ENCODE assay signal across 12 cellular contexts in genomic region chr22:31046591-31047226, GRCh38. TPM values are rescaled to one million over a fixed set of nuclear protein-coding genes. Genes with fewer than 3 reads are reported as not detected.
DNase-seq lines count a peak whose midpoint lies in the region; ATAC-seq and TF ChIP-seq lines count a peak whose summit lies in the region.
"Had no signal": no experiment of that assay in that cellular context is flagged by ENCODE, and none has a peak within 500 bp of the region (broad histone marks: within the 10 kb centered on the region; RNA-seq: fewer than 3 reads in every experiment).

No MANE protein-coding gene starts in this region.

- ATAC-seq in WTC11: peak; percentile 60
- ATAC-seq in effector memory CD8-positive, alpha-beta T cell (replicated peaks): no peak

- no peaks in the 10 kb centered on the region for H3K79me1 ChIP-seq in neuronal stem cell (ENCODE audit: low read depth, low read length)

- H3K9ac ChIP-seq in BLaER1: peak overlapping the region; percentile 62
- no peak overlapping the region for H3K9ac ChIP-seq in neuronal stem cell (ENCODE audit: low read depth, low read length, poor library complexity)

- H3K4me3 ChIP-seq in BLaER1 (0 out of 2 replicates have a peak overlapping the region, but pooled peaks have one; percentile 29), neuronal stem cell (ENCODE audit: low read length in 2 of 2) (no peak overlapping the region), HAP-1 (no peak overlapping the region)

- H4K91ac ChIP-seq in neuronal stem cell (ENCODE audit: low read depth, low read length, poor library complexity): no peak overlapping the region

- H3K14ac ChIP-seq in neuronal stem cell (ENCODE audit: low read length): peak overlapping the region; percentile 67

- POLR2A ChIA-PET in WTC11 (lab: Charles Lee): interaction anchor here (0.8 to 1.0 kb wide), 2 partner anchors 34 to 78 kb away, joined by 3 to 6 read pairs; partner anchors contain the start of genes MORC2, SMTN and TUG1

- TF ChIP-seq CTCF in WTC11 (IDR thresholded peaks at IDR 0.05): no peak

- H3K4me3 Mint-ChIP-seq in WTC11: no peak overlapping the region
- no peak overlapping the region for H3K4me3 Mint-ChIP-seq in effector memory CD8-positive, alpha-beta T cell
- H3K4me3 Mint-ChIP-seq: B cell had no signal

- H3K4me1 Mint-ChIP-seq in WTC11: peaks cover 17% of the 10 kb centered on the region
- H3K4me1 Mint-ChIP-seq in effector memory CD8-positive, alpha-beta T cell (ENCODE audit: low read depth in 2 of 2): no peaks in the 10 kb centered on the region
- H3K4me1 Mint-ChIP-seq: B cell had no signal

- no peak overlapping the region for H2BK5ac ChIP-seq in neuronal stem cell (ENCODE audit: low read length)

- H3K9me3 Mint-ChIP-seq in WTC11: peaks cover 6% of the 10 kb centered on the region
- H3K9me3 Mint-ChIP-seq in effector memory CD8-positive, alpha-beta T cell: no peaks in the 10 kb centered on the region

- H3K36me3 ChIP-seq in BLaER1 (no peaks in the 10 kb centered on the region), neuronal stem cell (replicated peaks in 1 of 2; ENCODE audit: control insufficient read depth in 2 of 2, insufficient read depth in 2 of 2, low read length in 2 of 2) (no peaks in the 10 kb centered on the region), HAP-1 (replicated peaks) (no peaks in the 10 kb centered on the region)

- H3K27ac ChIP-seq in BLaER1 (peak overlapping the region; percentile 81), neuronal stem cell (replicated peaks; ENCODE audit: low read length) (no peak overlapping the region)

- H2BK15ac ChIP-seq in neuronal stem cell (ENCODE audit: low read length): no peak overlapping the region

- H3K23ac ChIP-seq in neuronal stem cell (ENCODE audit: low read depth, low read length, poor library complexity): no peak overlapping the region

- no peaks in the 10 kb centered on the region for H4K20me1 ChIP-seq in BLaER1

- H2AK5ac ChIP-seq in neuronal stem cell (ENCODE audit: low read depth, low read length): no peak overlapping the region

- CTCF ChIA-PET in WTC11 (lab: Charles Lee): interaction anchor here (0.7 to 2.0 kb wide), 7 partner anchors 10 to 58 kb away, joined by 3 to 8 read pairs (median 5); no protein-coding TSS in a partner anchor

- no peak overlapping the region for H2BK120ac ChIP-seq in neuronal stem cell (ENCODE audit: low read depth, low read length)

- WGBS in neuronal stem cell (ENCODE audit: extremely low coverage in 2 of 2, insufficient read length in 2 of 2, insufficient replicate concordance in 1 of 2), 2 donors: no CpG with 5 or more reads among the region's 10 CpGs

- in situ Hi-C loops in HAP-1 (cut with MboI; ENCODE audit: low sequenced_read_pairs): no loop called here

- H3K27ac Mint-ChIP-seq in WTC11: no peak overlapping the region; the same call in 1 of the 2 replicates
- no peak overlapping the region for H3K27ac Mint-ChIP-seq in effector memory CD8-positive, alpha-beta T cell
- H3K27ac Mint-ChIP-seq: B cell had no signal

- peaks cover 14% of the 10 kb centered on the region for H3K9me3 ChIP-seq in BLaER1
- peaks cover 0 to 10% of the 10 kb centered on the region in 2 donors for H3K9me3 ChIP-seq in neuronal stem cell (replicated peaks in 1 of 2; ENCODE audit: control insufficient read depth in 2 of 2, insufficient read depth in 1 of 2, low read depth in 1 of 2, low read length in 2 of 2)
- no peaks in the 10 kb centered on the region for H3K9me3 ChIP-seq in HAP-1

- peak overlapping the region; percentile 90 for H3K18ac ChIP-seq in neuronal stem cell (ENCODE audit: low read length)

- no peak overlapping the region for H3K4ac ChIP-seq in neuronal stem cell (ENCODE audit: low read length)

- peaks cover 3% of the 10 kb centered on the region; the same call in 1 of the 2 replicates for H3K27me3 Mint-ChIP-seq in WTC11 (ENCODE audit: low read depth)
- H3K27me3 Mint-ChIP-seq in effector memory CD8-positive, alpha-beta T cell: peaks cover 19 to 41% of the 10 kb centered on the region in 2 donors

- peak overlapping the region; percentile 66 for H4K8ac ChIP-seq in neuronal stem cell (ENCODE audit: low read depth, low read length)

- H2AFZ ChIP-seq in neuronal stem cell (ENCODE audit: low read length): peak overlapping the region; percentile 93

- H3K27me3 ChIP-seq in BLaER1 (no peaks in the 10 kb centered on the region), neuronal stem cell (ENCODE audit: control insufficient read depth in 3 of 3, insufficient read depth in 3 of 3, low read depth in 1 of 3, low read length in 3 of 3) (no peaks in the 10 kb centered on the region), HAP-1 (ENCODE audit: low read depth) (no peaks in the 10 kb centered on the region)

- H3K4me2 ChIP-seq in BLaER1: peak overlapping the region; percentile 80
- H3K4me2 ChIP-seq in neuronal stem cell (ENCODE audit: insufficient read depth, low read length, poor library complexity, severe bottlenecking): no peak overlapping the region

- DNase-seq in WTC11 (ENCODE audit: low spot score): peak; percentile 14
- DNase-seq in cardiac septum (ENCODE audit: low spot score): peak; percentile 89
- DNase-seq in neuronal stem cell (ENCODE audit: low spot score): no peak
- no peak for DNase-seq in hepatic stellate cell (ENCODE audit: low spot score)
- DNase-seq in effector memory CD8-positive, alpha-beta T cell: no peak
- no peak for DNase-seq in HAP-1 (ENCODE audit: low spot score in 2 of 2)
- DNase-seq in A172 (ENCODE audit: low spot score): no peak
- DNase-seq: activated CD4-positive, alpha-beta T cell treated with anti-CD3 and anti-CD28 coated beads for 48 hours; cerebellar nuclear complex; midbrain had no signal

- intact Hi-C loops in cardiac septum (cut with DNase I): loop anchor here (2.0 kb wide), 1 partner anchor 38 kb away; no protein-coding TSS in a partner anchor

- H3K4me1 ChIP-seq in BLaER1 (peaks cover 53% of the 10 kb centered on the region), neuronal stem cell (ENCODE audit: control insufficient read depth in 2 of 2, insufficient read depth in 1 of 2, low read depth in 1 of 2, low read length in 2 of 2) (peaks cover 3 to 7% of the 10 kb centered on the region in 2 donors), HAP-1 (no peaks in the 10 kb centered on the region)

- H2BK12ac ChIP-seq in neuronal stem cell (ENCODE audit: low read length): no peak overlapping the region

- no peaks in the 10 kb centered on the region for H3K36me3 Mint-ChIP-seq in WTC11
- H3K36me3 Mint-ChIP-seq in effector memory CD8-positive, alpha-beta T cell (ENCODE audit: insufficient read depth): no peaks in the 10 kb centered on the region

TF ChIP-seq in WTC11, 78 proteins besides CTCF, POLR2A, EP300 and RAD21:
- no peak for TF ChIP-seq TCF7 (CRISPR knock-in tag; IDR thresholded peaks at IDR 0.05; ENCODE audit: low read depth)

RNA-seq across cellular contexts. Expression of gene SMTN, which starts 34.4 kb away (rescaled TPM):
- total RNA-seq in WTC11 (2021) (28.1 to 34.5 TPM (median 32.8 TPM) in 3 replicates), cardiac septum (128 TPM)
- polyA plus RNA-seq in neuronal stem cell (2013, experiment 1 of 2): 25.4 TPM
- polyA plus RNA-seq in neuronal stem cell (2013, experiment 2 of 2): 25.4 TPM
- total RNA-seq in A172 (2014; rRNA removed; shearing (Covaris generic)): 55.8 and 61.1 TPM in 2 replicates

Comparison
In these comparisons a context has a peak if more than half of its experiments do, and no peak if none do; other contexts are left out.
1. DNase-seq: peak in WTC11 (single experiment) and cardiac septum (single experiment); none in neuronal stem cell (single experiment), hepatic stellate cell (single experiment), effector memory CD8-positive, alpha-beta T cell (0 of 3), HAP-1 (0 of 2) and A172 (single experiment).